In genomic region chr2:168138369-168138768, GRCh38 we compare ENCODE assay signal across 13 cellular contexts.
A peak's percentile ranks its signal among the peaks of the same experiment; 100 is the strongest.
DNase-seq lines count a peak whose midpoint lies in the region; ATAC-seq and TF ChIP-seq lines count a peak whose summit lies in the region.
"Had no signal": no experiment of that assay in that cellular context is flagged by ENCODE, and none has a peak within 500 bp of the region (broad histone marks: within the 10 kb centered on the region; RNA-seq: fewer than 3 reads in every experiment).

No MANE protein-coding gene starts in this region.

- no peak for ATAC-seq in T-helper 17 cell
- ATAC-seq in heart left ventricle: peak; percentile 71 to 92 (median 82)
- no peak for ATAC-seq in HG02798 (IDR thresholded peaks at IDR 0.05; ENCODE audit: poor library complexity, unreplicated experiment)
- no peak for ATAC-seq in GM21825 (IDR thresholded peaks at IDR 0.05; ENCODE audit: unreplicated experiment)
- no peak for ATAC-seq in HG02642 (IDR thresholded peaks at IDR 0.05; ENCODE audit: poor library complexity, unreplicated experiment)

- H3K4me3 Mint-ChIP-seq in Calu3 (ENCODE audit: low read depth, unreplicated experiment): no peak overlapping the region
- no peak overlapping the region for H3K4me3 Mint-ChIP-seq in T-helper 17 cell
- H3K4me3 Mint-ChIP-seq: activated T-helper 1 cell treated with anti-CD3 and anti-CD28 coated beads, Interleukin-12 subunit alpha, Interleukin-12 subunit beta, Interleukin-2, Interleukin-4 antibody, amounts not matched to agents 30 ng/mL and 10 ng/mL and 1 ng/mL, durations not matched to agents 14 hours and 24 hours and 36 hours had no signal

- H3K9me3 Mint-ChIP-seq in Calu3 (ENCODE audit: low read depth, unreplicated experiment): no peaks in the 10 kb centered on the region
- H3K9me3 Mint-ChIP-seq: activated T-helper 1 cell treated with anti-CD3 and anti-CD28 coated beads, Interleukin-12 subunit alpha, Interleukin-12 subunit beta, Interleukin-2, Interleukin-4 antibody, amounts not matched to agents 30 ng/mL and 10 ng/mL and 1 ng/mL, durations not matched to agents 14 hours and 24 hours and 36 hours had no signal

- H3K4me3 ChIP-seq in heart left ventricle: no peak overlapping the region
- H3K4me3 ChIP-seq in prostate gland: no peak overlapping the region
- no peak overlapping the region for H3K4me3 ChIP-seq in BE2C (ENCODE audit: low read depth, low read length)

- H3K27ac ChIP-seq in heart left ventricle: peak overlapping the region in 7 of 12 donors; percentile 6 to 54 (median 37)
- H3K27ac ChIP-seq in prostate gland: peak overlapping the region; percentile 10 to 23

- H3K27ac Mint-ChIP-seq in Calu3 (ENCODE audit: unreplicated experiment) (peak overlapping the region; percentile 97), T-helper 17 cell (peak overlapping the region; percentile 66)
- H3K27ac Mint-ChIP-seq: activated T-helper 1 cell treated with anti-CD3 and anti-CD28 coated beads, Interleukin-12 subunit alpha, Interleukin-12 subunit beta, Interleukin-2, Interleukin-4 antibody, amounts not matched to agents 30 ng/mL and 10 ng/mL and 1 ng/mL, durations not matched to agents 14 hours and 24 hours and 36 hours had no signal

- intact Hi-C loops in Calu3 (cut with micrococcal nuclease; ENCODE audit: unreplicated experiment): loop anchor here (5.0 kb wide), 3 partner anchors 54 to 109 kb away; partner anchors contain the start of gene STK39
- intact Hi-C loops in heart left ventricle (cut with DNase I): loop anchor here in 9 of 10 donors (5.0 to 10.0 kb wide), 4 partner anchors 106 to 196 kb away; partner anchors contain the start of gene STK39 (in 7 of the 9)
- intact Hi-C loops in prostate gland (cut with DNase I): no loop called here

- H3K36me3 ChIP-seq in heart left ventricle (peaks cover 0 to 14% (median 4%) of the 10 kb centered on the region in 9 donors), prostate gland (no peaks in the 10 kb centered on the region), BE2C (no peaks in the 10 kb centered on the region)

- H3K27me3 Mint-ChIP-seq in Calu3 (ENCODE audit: unreplicated experiment): no peaks in the 10 kb centered on the region
- H3K27me3 Mint-ChIP-seq in T-helper 17 cell: no peaks in the 10 kb centered on the region
- H3K27me3 Mint-ChIP-seq: B cell had no signal

- no peaks in the 10 kb centered on the region for H3K9me3 ChIP-seq in T-helper 17 cell (ENCODE audit: control insufficient read depth, low read length, poor library complexity, severe bottlenecking)
- no peaks in the 10 kb centered on the region for H3K9me3 ChIP-seq in heart left ventricle
- H3K9me3 ChIP-seq in prostate gland: no peaks in the 10 kb centered on the region
- no peaks in the 10 kb centered on the region for H3K9me3 ChIP-seq in BE2C

- no peaks in the 10 kb centered on the region for H3K27me3 ChIP-seq in heart left ventricle
- no peaks in the 10 kb centered on the region for H3K27me3 ChIP-seq in prostate gland (replicated peaks; ENCODE audit: insufficient read depth)
- no peaks in the 10 kb centered on the region for H3K27me3 ChIP-seq in BE2C

- no peak for TF ChIP-seq POLR2A in heart left ventricle (IDR thresholded peaks at IDR 0.05)
- no peak for TF ChIP-seq POLR2A in prostate gland (IDR thresholded peaks at IDR 0.05)

- WGBS in heart left ventricle, 4 donors: 51 to 62% (median 54%) methylated on average over 5 of the region's 5 CpGs
- 70% methylated on average over 5 of the region's 5 CpGs for WGBS in prostate gland

- peaks cover 64% of the 10 kb centered on the region for H3K36me3 Mint-ChIP-seq in Calu3 (ENCODE audit: insufficient read depth, unreplicated experiment)
- H3K36me3 Mint-ChIP-seq in T-helper 17 cell (ENCODE audit: low read depth): peaks cover 13% of the 10 kb centered on the region

- no peak for DNase-seq in Calu3
- DNase-seq in T-helper 17 cell: no peak
- peak in 3 of 5 donors; percentile 40 to 64 (median 52) for DNase-seq in heart left ventricle
- DNase-seq in prostate gland (ENCODE audit: low spot score): peak; percentile 12
- DNase-seq in BE2C: no peak
- DNase-seq: central memory CD4-positive, alpha-beta T cell; nucleus accumbens; stimulated activated CD4-positive, alpha-beta T cell treated with anti-CD3 and anti-CD28 coated beads, Interleukin-2, amount 100 ng/mL, for 24 hours had no signal

- CTCF ChIA-PET in Calu3 (lab: Charles Lee): interaction anchor here (1.3 kb wide), 1 partner anchor 109 kb away, joined by 4 read pairs; the partner anchor contains the start of gene STK39

- TF ChIP-seq CTCF in Calu3 (IDR thresholded peaks at IDR 0.05; ENCODE audit: unreplicated experiment) (no peak), heart left ventricle (IDR thresholded peaks at IDR 0.05) (no peak), prostate gland (IDR thresholded peaks at IDR 0.05) (no peak), BE2C (IDR thresholded peaks at IDR 0.05; ENCODE audit: low read depth, low read length) (no peak)

- H3K4me1 Mint-ChIP-seq in Calu3 (ENCODE audit: low read depth, unreplicated experiment): peaks cover 46% of the 10 kb centered on the region
- peaks cover 17% of the 10 kb centered on the region for H3K4me1 Mint-ChIP-seq in T-helper 17 cell

- H3K4me1 ChIP-seq in heart left ventricle (peaks cover 0 to 38% (median 14%) of the 10 kb centered on the region in 12 donors), prostate gland (replicated peaks) (peaks cover 4% of the 10 kb centered on the region), BE2C (no peaks in the 10 kb centered on the region; the same call in 1 of the 2 replicates)

- no TSS peak for BruUV-seq in Calu3 (replicated peaks; lab: Mats Ljungman, UMichigan)

Comparison
In these comparisons a context has a peak if more than half of its experiments do, and no peak if none do; other contexts are left out.
1. DNase-seq: peak in heart left ventricle (3 of 5) and prostate gland (single experiment); none in Calu3 (single experiment), T-helper 17 cell (0 of 3) and BE2C (single experiment).
2. ATAC-seq: peak in heart left ventricle (4 of 4); none in T-helper 17 cell (single experiment), HG02798 (single experiment), GM21825 (single experiment) and HG02642 (single experiment).